In the genomic region with DNA sequence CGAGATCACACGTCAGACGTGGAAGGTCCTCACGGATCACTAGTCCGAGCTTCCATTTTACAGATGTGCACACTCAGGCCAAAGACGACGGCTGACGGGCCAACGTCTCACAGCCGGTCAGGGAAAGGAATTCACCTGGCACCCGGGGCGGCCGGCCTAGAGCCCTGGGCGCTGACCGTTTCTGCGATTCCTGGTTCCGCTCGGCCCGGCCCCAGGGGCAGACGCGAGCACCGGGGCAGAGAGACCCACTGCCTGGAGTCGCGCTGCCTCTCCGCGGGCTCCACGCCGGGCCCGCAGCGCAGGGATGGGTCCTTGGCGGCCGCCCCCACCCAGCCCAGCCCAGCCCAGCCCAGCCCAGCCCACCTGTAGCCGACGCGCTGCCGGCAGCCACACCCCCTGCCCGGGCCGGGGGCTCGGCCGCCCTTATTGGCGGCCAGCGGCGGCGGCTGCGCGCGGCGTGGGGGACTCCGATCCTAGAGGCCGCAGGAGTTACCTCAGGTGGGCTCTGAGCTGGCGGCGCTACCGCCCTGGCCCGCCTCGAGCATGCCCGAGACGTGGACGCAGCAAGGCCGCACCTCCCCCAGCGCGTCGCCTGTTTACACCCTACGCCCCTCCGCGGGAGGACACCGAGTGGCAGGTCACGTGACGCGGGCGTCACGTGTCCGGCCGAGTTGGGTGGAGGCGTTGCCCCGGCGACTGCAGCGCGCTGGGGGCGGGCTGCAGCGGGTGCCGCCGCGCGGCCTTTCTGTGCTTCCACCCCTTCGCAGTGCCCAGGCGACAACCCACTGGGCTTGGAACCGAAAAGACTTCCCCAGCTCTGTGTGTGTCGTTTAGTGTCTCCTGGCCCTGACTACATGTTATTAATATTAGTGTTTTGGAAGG, we compare ENCODE assay signal across 1 cellular context.
TF ChIP-seq lines count a peak whose summit lies in the region.

No MANE protein-coding gene starts in this region.

TF ChIP-seq in GM12878, 131 proteins besides CTCF, POLR2A, EP300 and RAD21 (continued from another document):
- TF ChIP-seq, protein P1, sequence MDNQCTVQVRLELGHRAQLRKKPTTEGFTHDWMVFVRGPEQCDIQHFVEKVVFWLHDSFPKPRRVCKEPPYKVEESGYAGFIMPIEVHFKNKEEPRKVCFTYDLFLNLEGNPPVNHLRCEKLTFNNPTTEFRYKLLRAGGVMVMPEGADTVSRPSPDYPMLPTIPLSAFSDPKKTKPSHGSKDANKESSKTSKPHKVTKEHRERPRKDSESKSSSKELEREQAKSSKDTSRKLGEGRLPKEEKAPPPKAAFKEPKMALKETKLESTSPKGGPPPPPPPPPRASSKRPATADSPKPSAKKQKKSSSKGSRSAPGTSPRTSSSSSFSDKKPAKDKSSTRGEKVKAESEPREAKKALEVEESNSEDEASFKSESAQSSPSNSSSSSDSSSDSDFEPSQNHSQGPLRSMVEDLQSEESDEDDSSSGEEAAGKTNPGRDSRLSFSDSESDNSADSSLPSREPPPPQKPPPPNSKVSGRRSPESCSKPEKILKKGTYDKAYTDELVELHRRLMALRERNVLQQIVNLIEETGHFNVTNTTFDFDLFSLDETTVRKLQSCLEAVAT (IDR thresholded peaks at IDR 0.05) = no peak
- TF ChIP-seq, protein P2, sequence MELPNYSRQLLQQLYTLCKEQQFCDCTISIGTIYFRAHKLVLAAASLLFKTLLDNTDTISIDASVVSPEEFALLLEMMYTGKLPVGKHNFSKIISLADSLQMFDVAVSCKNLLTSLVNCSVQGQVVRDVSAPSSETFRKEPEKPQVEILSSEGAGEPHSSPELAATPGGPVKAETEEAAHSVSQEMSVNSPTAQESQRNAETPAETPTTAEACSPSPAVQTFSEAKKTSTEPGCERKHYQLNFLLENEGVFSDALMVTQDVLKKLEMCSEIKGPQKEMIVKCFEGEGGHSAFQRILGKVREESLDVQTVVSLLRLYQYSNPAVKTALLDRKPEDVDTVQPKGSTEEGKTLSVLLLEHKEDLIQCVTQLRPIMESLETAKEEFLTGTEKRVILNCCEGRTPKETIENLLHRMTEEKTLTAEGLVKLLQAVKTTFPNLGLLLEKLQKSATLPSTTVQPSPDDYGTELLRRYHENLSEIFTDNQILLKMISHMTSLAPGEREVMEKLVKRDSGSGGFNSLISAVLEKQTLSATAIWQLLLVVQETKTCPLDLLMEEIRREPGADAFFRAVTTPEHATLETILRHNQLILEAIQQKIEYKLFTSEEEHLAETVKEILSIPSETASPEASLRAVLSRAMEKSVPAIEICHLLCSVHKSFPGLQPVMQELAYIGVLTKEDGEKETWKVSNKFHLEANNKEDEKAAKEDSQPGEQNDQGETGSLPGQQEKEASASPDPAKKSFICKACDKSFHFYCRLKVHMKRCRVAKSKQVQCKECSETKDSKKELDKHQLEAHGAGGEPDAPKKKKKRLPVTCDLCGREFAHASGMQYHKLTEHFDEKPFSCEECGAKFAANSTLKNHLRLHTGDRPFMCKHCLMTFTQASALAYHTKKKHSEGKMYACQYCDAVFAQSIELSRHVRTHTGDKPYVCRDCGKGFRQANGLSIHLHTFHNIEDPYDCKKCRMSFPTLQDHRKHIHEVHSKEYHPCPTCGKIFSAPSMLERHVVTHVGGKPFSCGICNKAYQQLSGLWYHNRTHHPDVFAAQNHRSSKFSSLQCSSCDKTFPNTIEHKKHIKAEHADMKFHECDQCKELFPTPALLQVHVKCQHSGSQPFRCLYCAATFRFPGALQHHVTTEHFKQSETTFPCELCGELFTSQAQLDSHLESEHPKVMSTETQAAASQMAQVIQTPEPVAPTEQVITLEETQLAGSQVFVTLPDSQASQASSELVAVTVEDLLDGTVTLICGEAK (IDR thresholded peaks at IDR 0.05; ENCODE audit: borderline replicate concordance) = no peak
- TF ChIP-seq EED (IDR thresholded peaks at IDR 0.05; ENCODE audit: low read depth) = no peak
- no peak for TF ChIP-seq ZNF274 (IDR thresholded peaks at IDR 0.05; ENCODE audit: insufficient read depth, insufficient read length)
- TF ChIP-seq, protein P3, sequence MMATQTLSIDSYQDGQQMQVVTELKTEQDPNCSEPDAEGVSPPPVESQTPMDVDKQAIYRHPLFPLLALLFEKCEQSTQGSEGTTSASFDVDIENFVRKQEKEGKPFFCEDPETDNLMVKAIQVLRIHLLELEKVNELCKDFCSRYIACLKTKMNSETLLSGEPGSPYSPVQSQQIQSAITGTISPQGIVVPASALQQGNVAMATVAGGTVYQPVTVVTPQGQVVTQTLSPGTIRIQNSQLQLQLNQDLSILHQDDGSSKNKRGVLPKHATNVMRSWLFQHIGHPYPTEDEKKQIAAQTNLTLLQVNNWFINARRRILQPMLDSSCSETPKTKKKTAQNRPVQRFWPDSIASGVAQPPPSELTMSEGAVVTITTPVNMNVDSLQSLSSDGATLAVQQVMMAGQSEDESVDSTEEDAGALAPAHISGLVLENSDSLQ (IDR thresholded peaks at IDR 0.05) = 0 out of 2 replicates have a peak, but pooled peaks have one; percentile 8
- TF ChIP-seq TAF1 (IDR thresholded peaks at IDR 0.05; ENCODE audit: borderline replicate concordance, low read depth, low read length) = peak; percentile 35; the same call in 1 of the 2 replicates
- TF ChIP-seq SRF (IDR thresholded peaks at IDR 0.05; ENCODE audit: low read depth in 2 of 2, low read length in 2 of 2) = peak in 1 of 2 experiments; percentile 74; a peak in 2 of 4 replicates
- TF ChIP-seq, protein P4, sequence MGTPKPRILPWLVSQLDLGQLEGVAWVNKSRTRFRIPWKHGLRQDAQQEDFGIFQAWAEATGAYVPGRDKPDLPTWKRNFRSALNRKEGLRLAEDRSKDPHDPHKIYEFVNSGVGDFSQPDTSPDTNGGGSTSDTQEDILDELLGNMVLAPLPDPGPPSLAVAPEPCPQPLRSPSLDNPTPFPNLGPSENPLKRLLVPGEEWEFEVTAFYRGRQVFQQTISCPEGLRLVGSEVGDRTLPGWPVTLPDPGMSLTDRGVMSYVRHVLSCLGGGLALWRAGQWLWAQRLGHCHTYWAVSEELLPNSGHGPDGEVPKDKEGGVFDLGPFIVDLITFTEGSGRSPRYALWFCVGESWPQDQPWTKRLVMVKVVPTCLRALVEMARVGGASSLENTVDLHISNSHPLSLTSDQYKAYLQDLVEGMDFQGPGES (IDR thresholded peaks at IDR 0.05) = no peak
- TF ChIP-seq, protein P5, sequence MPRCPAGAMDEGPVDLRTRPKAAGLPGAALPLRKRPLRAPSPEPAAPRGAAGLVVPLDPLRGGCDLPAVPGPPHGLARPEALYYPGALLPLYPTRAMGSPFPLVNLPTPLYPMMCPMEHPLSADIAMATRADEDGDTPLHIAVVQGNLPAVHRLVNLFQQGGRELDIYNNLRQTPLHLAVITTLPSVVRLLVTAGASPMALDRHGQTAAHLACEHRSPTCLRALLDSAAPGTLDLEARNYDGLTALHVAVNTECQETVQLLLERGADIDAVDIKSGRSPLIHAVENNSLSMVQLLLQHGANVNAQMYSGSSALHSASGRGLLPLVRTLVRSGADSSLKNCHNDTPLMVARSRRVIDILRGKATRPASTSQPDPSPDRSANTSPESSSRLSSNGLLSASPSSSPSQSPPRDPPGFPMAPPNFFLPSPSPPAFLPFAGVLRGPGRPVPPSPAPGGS (IDR thresholded peaks at IDR 0.05; ENCODE audit: borderline replicate concordance, insufficient read depth, low read depth, low read length, poor library complexity, severe bottlenecking) = peak; percentile 68
- TF ChIP-seq YY1 (IDR thresholded peaks at IDR 0.05; ENCODE audit: low read depth, low read length) = peak; percentile 74
- TF ChIP-seq, protein P6, sequence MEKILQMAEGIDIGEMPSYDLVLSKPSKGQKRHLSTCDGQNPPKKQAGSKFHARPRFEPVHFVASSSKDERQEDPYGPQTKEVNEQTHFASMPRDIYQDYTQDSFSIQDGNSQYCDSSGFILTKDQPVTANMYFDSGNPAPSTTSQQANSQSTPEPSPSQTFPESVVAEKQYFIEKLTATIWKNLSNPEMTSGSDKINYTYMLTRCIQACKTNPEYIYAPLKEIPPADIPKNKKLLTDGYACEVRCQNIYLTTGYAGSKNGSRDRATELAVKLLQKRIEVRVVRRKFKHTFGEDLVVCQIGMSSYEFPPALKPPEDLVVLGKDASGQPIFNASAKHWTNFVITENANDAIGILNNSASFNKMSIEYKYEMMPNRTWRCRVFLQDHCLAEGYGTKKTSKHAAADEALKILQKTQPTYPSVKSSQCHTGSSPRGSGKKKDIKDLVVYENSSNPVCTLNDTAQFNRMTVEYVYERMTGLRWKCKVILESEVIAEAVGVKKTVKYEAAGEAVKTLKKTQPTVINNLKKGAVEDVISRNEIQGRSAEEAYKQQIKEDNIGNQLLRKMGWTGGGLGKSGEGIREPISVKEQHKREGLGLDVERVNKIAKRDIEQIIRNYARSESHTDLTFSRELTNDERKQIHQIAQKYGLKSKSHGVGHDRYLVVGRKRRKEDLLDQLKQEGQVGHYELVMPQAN (conservative IDR thresholded peaks at IDR 0.05) = peak; percentile 99
- TF ChIP-seq EGR1 (IDR thresholded peaks at IDR 0.05; ENCODE audit: borderline replicate concordance in 1 of 2, low read depth in 2 of 2, low read length in 2 of 2) = peak; percentile 81 to 85
- peak; percentile 73 for TF ChIP-seq MEF2B (IDR thresholded peaks at IDR 0.05; ENCODE audit: partially characterized antibody, poor library complexity, severe bottlenecking)
- TF ChIP-seq, protein P7, sequence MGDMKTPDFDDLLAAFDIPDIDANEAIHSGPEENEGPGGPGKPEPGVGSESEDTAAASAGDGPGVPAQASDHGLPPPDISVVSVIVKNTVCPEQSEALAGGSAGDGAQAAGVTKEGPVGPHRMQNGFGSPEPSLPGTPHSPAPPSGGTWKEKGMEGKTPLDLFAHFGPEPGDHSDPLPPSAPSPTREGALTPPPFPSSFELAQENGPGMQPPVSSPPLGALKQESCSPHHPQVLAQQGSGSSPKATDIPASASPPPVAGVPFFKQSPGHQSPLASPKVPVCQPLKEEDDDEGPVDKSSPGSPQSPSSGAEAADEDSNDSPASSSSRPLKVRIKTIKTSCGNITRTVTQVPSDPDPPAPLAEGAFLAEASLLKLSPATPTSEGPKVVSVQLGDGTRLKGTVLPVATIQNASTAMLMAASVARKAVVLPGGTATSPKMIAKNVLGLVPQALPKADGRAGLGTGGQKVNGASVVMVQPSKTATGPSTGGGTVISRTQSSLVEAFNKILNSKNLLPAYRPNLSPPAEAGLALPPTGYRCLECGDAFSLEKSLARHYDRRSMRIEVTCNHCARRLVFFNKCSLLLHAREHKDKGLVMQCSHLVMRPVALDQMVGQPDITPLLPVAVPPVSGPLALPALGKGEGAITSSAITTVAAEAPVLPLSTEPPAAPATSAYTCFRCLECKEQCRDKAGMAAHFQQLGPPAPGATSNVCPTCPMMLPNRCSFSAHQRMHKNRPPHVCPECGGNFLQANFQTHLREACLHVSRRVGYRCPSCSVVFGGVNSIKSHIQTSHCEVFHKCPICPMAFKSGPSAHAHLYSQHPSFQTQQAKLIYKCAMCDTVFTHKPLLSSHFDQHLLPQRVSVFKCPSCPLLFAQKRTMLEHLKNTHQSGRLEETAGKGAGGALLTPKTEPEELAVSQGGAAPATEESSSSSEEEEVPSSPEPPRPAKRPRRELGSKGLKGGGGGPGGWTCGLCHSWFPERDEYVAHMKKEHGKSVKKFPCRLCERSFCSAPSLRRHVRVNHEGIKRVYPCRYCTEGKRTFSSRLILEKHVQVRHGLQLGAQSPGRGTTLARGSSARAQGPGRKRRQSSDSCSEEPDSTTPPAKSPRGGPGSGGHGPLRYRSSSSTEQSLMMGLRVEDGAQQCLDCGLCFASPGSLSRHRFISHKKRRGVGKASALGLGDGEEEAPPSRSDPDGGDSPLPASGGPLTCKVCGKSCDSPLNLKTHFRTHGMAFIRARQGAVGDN (IDR thresholded peaks at IDR 0.05) = peak; percentile 84
- TF ChIP-seq DPF2 (IDR thresholded peaks at IDR 0.05) = peak; percentile 86
- peak; percentile 52 for TF ChIP-seq NR2F1 (conservative IDR thresholded peaks at IDR 0.05)
- peak; percentile 87 for TF ChIP-seq IKZF1 (conservative IDR thresholded peaks at IDR 0.05)
- no peak for TF ChIP-seq NR2C2 (IDR thresholded peaks at IDR 0.05; ENCODE audit: borderline replicate concordance, control insufficient read depth, insufficient read length, low read depth)
- TF ChIP-seq POLR2AphosphoS2 (IDR thresholded peaks at IDR 0.05; ENCODE audit: low read depth, low read length) = no peak
- no peak for TF ChIP-seq MTA2 (IDR thresholded peaks at IDR 0.05; ENCODE audit: low read depth)
- TF ChIP-seq BMI1 (IDR thresholded peaks at IDR 0.05; ENCODE audit: borderline replicate concordance) = peak; percentile 93
- TF ChIP-seq BCL11A (IDR thresholded peaks at IDR 0.05; ENCODE audit: low read depth, low read length) = no peak
- TF ChIP-seq, protein P8, sequence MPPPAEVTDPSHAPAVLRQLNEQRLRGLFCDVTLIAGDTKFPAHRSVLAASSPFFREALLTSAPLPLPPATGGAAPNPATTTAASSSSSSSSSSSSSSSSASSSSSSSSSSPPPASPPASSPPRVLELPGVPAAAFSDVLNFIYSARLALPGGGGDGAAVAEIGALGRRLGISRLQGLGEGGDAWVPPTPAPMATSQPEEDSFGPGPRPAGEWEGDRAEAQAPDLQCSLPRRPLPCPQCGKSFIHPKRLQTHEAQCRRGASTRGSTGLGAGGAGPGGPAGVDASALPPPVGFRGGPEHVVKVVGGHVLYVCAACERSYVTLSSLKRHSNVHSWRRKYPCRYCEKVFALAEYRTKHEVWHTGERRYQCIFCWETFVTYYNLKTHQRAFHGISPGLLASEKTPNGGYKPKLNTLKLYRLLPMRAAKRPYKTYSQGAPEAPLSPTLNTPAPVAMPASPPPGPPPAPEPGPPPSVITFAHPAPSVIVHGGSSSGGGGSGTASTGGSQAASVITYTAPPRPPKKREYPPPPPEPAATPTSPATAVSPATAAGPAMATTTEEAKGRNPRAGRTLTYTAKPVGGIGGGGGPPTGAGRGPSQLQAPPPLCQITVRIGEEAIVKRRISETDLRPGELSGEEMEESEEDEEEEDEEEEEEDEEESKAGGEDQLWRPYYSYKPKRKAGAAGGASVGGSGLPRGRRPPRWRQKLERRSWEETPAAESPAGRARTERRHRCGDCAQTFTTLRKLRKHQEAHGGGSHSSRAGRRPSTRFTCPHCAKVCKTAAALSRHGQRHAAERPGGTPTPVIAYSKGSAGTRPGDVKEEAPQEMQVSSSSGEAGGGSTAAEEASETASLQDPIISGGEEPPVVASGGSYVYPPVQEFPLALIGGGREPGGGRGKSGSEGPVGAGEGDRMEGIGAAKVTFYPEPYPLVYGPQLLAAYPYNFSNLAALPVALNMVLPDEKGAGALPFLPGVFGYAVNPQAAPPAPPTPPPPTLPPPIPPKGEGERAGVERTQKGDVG (CRISPR knock-in tag; IDR thresholded peaks at IDR 0.05) = peak; percentile 89
- 0 out of 4 replicates have a peak, but pooled peaks of 1 of the 2 experiments have one; percentile 12 for TF ChIP-seq IKZF2 (IDR thresholded peaks at IDR 0.05)
- 0 out of 2 replicates have a peak, but pooled peaks have one; percentile 24 for TF ChIP-seq RUNX3 (IDR thresholded peaks at IDR 0.05; ENCODE audit: low read length)
- TF ChIP-seq, protein P9, sequence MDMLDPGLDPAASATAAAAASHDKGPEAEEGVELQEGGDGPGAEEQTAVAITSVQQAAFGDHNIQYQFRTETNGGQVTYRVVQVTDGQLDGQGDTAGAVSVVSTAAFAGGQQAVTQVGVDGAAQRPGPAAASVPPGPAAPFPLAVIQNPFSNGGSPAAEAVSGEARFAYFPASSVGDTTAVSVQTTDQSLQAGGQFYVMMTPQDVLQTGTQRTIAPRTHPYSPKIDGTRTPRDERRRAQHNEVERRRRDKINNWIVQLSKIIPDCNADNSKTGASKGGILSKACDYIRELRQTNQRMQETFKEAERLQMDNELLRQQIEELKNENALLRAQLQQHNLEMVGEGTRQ (IDR thresholded peaks at IDR 0.05; ENCODE audit: borderline replicate concordance, low read depth, low read length) = peak; percentile 99
- TF ChIP-seq TARDBP (IDR thresholded peaks at IDR 0.05; ENCODE audit: borderline replicate concordance) = peak; percentile 87
